Comparison of ENCODE assay signal across 8 cellular contexts in the genomic region with DNA sequence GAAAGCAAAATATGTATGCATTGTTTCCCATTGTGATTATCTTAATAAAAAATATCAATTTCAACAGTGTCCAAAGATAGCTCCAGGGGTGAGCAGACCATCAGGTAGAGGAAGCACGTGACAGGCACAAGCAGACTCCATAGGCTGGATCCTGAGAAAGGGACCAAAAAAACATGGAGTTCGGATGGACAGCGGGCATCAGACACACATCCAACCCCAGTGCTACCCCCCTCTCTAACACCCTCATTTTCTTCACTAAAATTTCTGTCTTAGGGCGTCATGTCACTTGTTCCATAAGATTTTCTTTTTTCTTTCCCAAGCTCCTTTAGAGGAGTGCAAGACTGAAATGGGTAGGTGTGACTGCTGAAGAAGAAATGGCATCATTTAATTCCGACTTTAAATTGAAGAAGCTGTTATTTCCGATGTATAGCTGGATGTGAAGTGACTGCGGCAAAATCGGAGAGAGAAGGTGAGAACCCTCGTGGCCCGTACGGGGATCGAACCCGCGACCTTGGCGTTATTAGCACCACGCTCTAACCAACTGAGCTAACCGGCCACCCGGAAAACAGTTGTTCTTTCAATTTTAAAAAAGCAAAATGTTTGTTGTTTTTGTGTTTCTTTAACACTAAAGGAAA. TPM values are rescaled to one million over a fixed set of nuclear protein-coding genes. Genes with fewer than 3 reads are reported as not detected.
DNase-seq lines count a peak whose midpoint lies in the region; TF ChIP-seq lines count a peak whose summit lies in the region.

No MANE protein-coding gene starts in this region.

- POLR2A ChIA-PET in AG04449 (lab: Yijun Ruan, JAX) = no interaction called here
- POLR2A ChIA-PET in activated CD4-positive, alpha-beta memory T cell treated with anti-CD3 and anti-CD28 coated beads, Interleukin-2, amount 10 ng/mL, durations not matched to agents 7 days and 5 days (lab: Charles Lee) = interaction anchor here (1.4 kb wide), 1 partner anchor 450 kb away, joined by 3 read pairs; no protein-coding TSS in a partner anchor

- no peaks in the 10 kb centered on the region for H3K4me1 ChIP-seq in thyroid gland

- H3K4me1 Mint-ChIP-seq in activated CD4-positive, alpha-beta memory T cell treated with anti-CD3 and anti-CD28 coated beads, Interleukin-2, amount 10 ng/mL, durations not matched to agents 7 days and 5 days = peaks cover 25% of the 10 kb centered on the region
- peaks cover 12% of the 10 kb centered on the region for H3K4me1 Mint-ChIP-seq in type B pancreatic cell (ENCODE audit: unreplicated experiment)

- TF ChIP-seq CTCF in AG04449 (IDR thresholded peaks at IDR 0.05; ENCODE audit: insufficient read depth, low read length, missing control alignments) = no peak
- no peak for TF ChIP-seq CTCF in fibroblast of villous mesenchyme (IDR thresholded peaks at IDR 0.05; ENCODE audit: insufficient read depth, low read depth, low read length)
- TF ChIP-seq CTCF in type B pancreatic cell (conservative IDR thresholded peaks at IDR 0.05) = no peak
- no peak for TF ChIP-seq CTCF in thyroid gland (IDR thresholded peaks at IDR 0.05)

- H3K9me3 Mint-ChIP-seq in activated CD4-positive, alpha-beta memory T cell treated with anti-CD3 and anti-CD28 coated beads, Interleukin-2, amount 10 ng/mL, durations not matched to agents 7 days and 5 days = peaks cover 2% of the 10 kb centered on the region
- no peaks in the 10 kb centered on the region for H3K9me3 Mint-ChIP-seq in type B pancreatic cell

- H3K4me3 Mint-ChIP-seq in activated CD4-positive, alpha-beta memory T cell treated with anti-CD3 and anti-CD28 coated beads, Interleukin-2, amount 10 ng/mL, durations not matched to agents 7 days and 5 days = peak overlapping the region; percentile 50
- H3K4me3 Mint-ChIP-seq in type B pancreatic cell = peak overlapping the region; percentile 90

- peaks cover 56% of the 10 kb centered on the region for H3K27me3 Mint-ChIP-seq in activated CD4-positive, alpha-beta memory T cell treated with anti-CD3 and anti-CD28 coated beads, Interleukin-2, amount 10 ng/mL, durations not matched to agents 7 days and 5 days
- H3K27me3 Mint-ChIP-seq in type B pancreatic cell = peaks cover 62% of the 10 kb centered on the region

- H3K9me3 ChIP-seq in thyroid gland = no peaks in the 10 kb centered on the region

- peak overlapping the region; percentile 26 for H3K27ac Mint-ChIP-seq in activated CD4-positive, alpha-beta memory T cell treated with anti-CD3 and anti-CD28 coated beads, Interleukin-2, amount 10 ng/mL, durations not matched to agents 7 days and 5 days
- peak overlapping the region; percentile 58 for H3K27ac Mint-ChIP-seq in type B pancreatic cell

- no peaks in the 10 kb centered on the region for H3K36me3 ChIP-seq in thyroid gland

- no peak overlapping the region for H3K4me3 ChIP-seq in AG04449 (ENCODE audit: low read depth, low read length)
- H3K4me3 ChIP-seq in fibroblast of villous mesenchyme (ENCODE audit: low read depth, low read length) = peak overlapping the region; percentile 47
- H3K4me3 ChIP-seq in thyroid gland (replicated peaks in 1 of 3) = no peak overlapping the region

- intact Hi-C loops in thyroid gland (cut with DNase I) = no loop called here

- peaks cover 26% of the 10 kb centered on the region for H3K27me3 ChIP-seq in thyroid gland

- TF ChIP-seq POLR2A in thyroid gland (IDR thresholded peaks at IDR 0.05) = no peak

- CTCF ChIA-PET in AG04449 (lab: Yijun Ruan, JAX) = interaction anchor here (0.9 to 1.4 kb wide), 5 partner anchors 14 to 535 kb away, joined by 3 to 4 read pairs (median 3); no protein-coding TSS in a partner anchor
- CTCF ChIA-PET in activated CD4-positive, alpha-beta memory T cell treated with anti-CD3 and anti-CD28 coated beads, Interleukin-2, amount 10 ng/mL, durations not matched to agents 7 days and 5 days (lab: Charles Lee) = interaction anchor here (1.9 kb wide), 1 partner anchor 14 kb away, joined by 7 read pairs; no protein-coding TSS in a partner anchor

- WGBS in thyroid gland, 2 donors = 17 to 19% methylated on average over 18 of the region's 18 CpGs

- H3K36me3 Mint-ChIP-seq in activated CD4-positive, alpha-beta memory T cell treated with anti-CD3 and anti-CD28 coated beads, Interleukin-2, amount 10 ng/mL, durations not matched to agents 7 days and 5 days (ENCODE audit: low read depth) = peaks cover 8% of the 10 kb centered on the region
- H3K36me3 Mint-ChIP-seq in type B pancreatic cell = peaks cover 3% of the 10 kb centered on the region

- DNase-seq in AG04449 (ENCODE audit: low read depth, low spot score) (peak; percentile 26), HS-27A (ENCODE audit: low read depth) (peak; percentile 60), fibroblast of villous mesenchyme (ENCODE audit: low read depth) (peak; percentile 36), type B pancreatic cell (ENCODE audit: extremely low spot score, unreplicated experiment) (no peak), thyroid gland (no peak), SIG-M5 (lab: John Stamatoyannopoulos, UW) (no peak), mesenteric fat pad (ENCODE audit: low spot score) (no peak)
- DNase-seq in activated CD4-positive, alpha-beta memory T cell treated with anti-CD3 and anti-CD28 coated beads, Interleukin-2, amount 10 ng/mL, durations not matched to agents 7 days and 5 days = peak; percentile 49

- no peak overlapping the region for H3K27ac ChIP-seq in thyroid gland

RNA-seq across cellular contexts. Expression of gene PRSS16, which starts 10.3 kb away (rescaled TPM):
- total RNA-seq in activated CD4-positive, alpha-beta memory T cell treated with anti-CD3 and anti-CD28 coated beads, Interleukin-2, amount 10 ng/mL, durations not matched to agents 7 days and 5 days = 1 to 10 TPM; 1.3 to 1.6 TPM
- total RNA-seq in fibroblast of villous mesenchyme = under 0.01 TPM in 1 of 2 replicates, not detected in the other
- total RNA-seq in type B pancreatic cell (ENCODE audit: low replicate concordance) = 10.5 and 28.9 TPM in 2 replicates
- total RNA-seq in thyroid gland = 10 to 100 TPM; 12.8 to 32.0 (median 21.6) TPM
- total RNA-seq in mesenteric fat pad = 0.19 TPM

Comparison
In these comparisons a context has a peak if more than half of its experiments do, and no peak if none do; other contexts are left out.
1. DNase-seq: peak in AG04449 (single experiment), HS-27A (single experiment), activated CD4-positive, alpha-beta memory T cell treated with anti-CD3 and anti-CD28 coated beads, Interleukin-2, amount 10 ng/mL, durations not matched to agents 7 days and 5 days (single experiment) and fibroblast of villous mesenchyme (single experiment); none in type B pancreatic cell (single experiment), thyroid gland (0 of 2), SIG-M5 (single experiment) and mesenteric fat pad (single experiment).